12 cellular contexts compared by ENCODE assay signal in genomic region chr11:12433571-12434061, GRCh38. TPM values are rescaled to one million over a fixed set of nuclear protein-coding genes. Genes with fewer than 3 reads are reported as not detected.
DNase-seq lines count a peak whose midpoint lies in the region; ATAC-seq and TF ChIP-seq lines count a peak whose summit lies in the region.
"Had no signal": no experiment of that assay in that cellular context is flagged by ENCODE, and none has a peak within 500 bp of the region (broad histone marks: within the 10 kb centered on the region; RNA-seq: fewer than 3 reads in every experiment).

No MANE protein-coding gene starts in this region.

- TF ChIP-seq POLR2A in upper lobe of left lung (IDR thresholded peaks at IDR 0.05), result no peak

- H3K27ac ChIP-seq in coronary artery (peak overlapping the region; percentile 84 to 93), mucosa of rectum (ENCODE audit: low read depth in 2 of 2, low read length in 2 of 2) (peak overlapping the region; percentile 73 to 74), upper lobe of left lung (peak overlapping the region in 3 of 4 donors; percentile 57 to 70 (median 62))
- H3K27ac ChIP-seq: 22Rv1, neutrophil had no signal

- 61 to 72% methylated on average over 10 of the region's 10 CpGs for WGBS in upper lobe of left lung, 2 donors

- H3K4me1 ChIP-seq in mucosa of rectum (ENCODE audit: control insufficient read depth in 2 of 2, insufficient read depth in 2 of 2, low read length in 2 of 2) (peaks cover 12 to 28% of the 10 kb centered on the region in 2 donors), upper lobe of left lung (peaks cover 23 to 28% (median 24%) of the 10 kb centered on the region in 4 donors)

- H3K27me3 ChIP-seq in mucosa of rectum (ENCODE audit: control insufficient read depth in 2 of 2, insufficient read depth in 2 of 2, low read length in 2 of 2) (no peaks in the 10 kb centered on the region), upper lobe of left lung (no peaks in the 10 kb centered on the region)
- H3K27me3 ChIP-seq: adrenal gland, neutrophil had no signal

- H3K4me3 ChIP-seq in coronary artery (peak overlapping the region; percentile 30), mucosa of rectum (ENCODE audit: low read length in 2 of 2) (no peak overlapping the region), upper lobe of left lung (no peak overlapping the region)
- H3K4me3 ChIP-seq: adrenal gland had no signal

- DNase-seq in NCI-H2171 treated with DMSO at 0.1 percent for 48 hours (lab: John Stamatoyannopoulos, UW) (peak; percentile 63), NCI-H2171 (lab: John Stamatoyannopoulos, UW) (no peak), coronary artery (ENCODE audit: low spot score) (no peak), upper lobe of left lung (no peak), DMS79 (lab: John Stamatoyannopoulos, UW) (no peak)
- no peak for DNase-seq in activated CD4-positive, CD25-positive, alpha-beta regulatory T cell (lab: John Stamatoyannopoulos, UW)
- DNase-seq: activated CD4-positive, alpha-beta memory T cell treated with anti-CD3 and anti-CD28 coated beads, Interleukin-2, amount 10 ng/mL, durations not matched to agents 7 days and 5 days; adrenal gland had no signal

- no peak for TF ChIP-seq CTCF in coronary artery (IDR thresholded peaks at IDR 0.05)
- no peak for TF ChIP-seq CTCF in upper lobe of left lung (IDR thresholded peaks at IDR 0.05)

- no peaks in the 10 kb centered on the region for H3K9me3 ChIP-seq in mucosa of rectum (ENCODE audit: control insufficient read depth in 2 of 2, low read length in 2 of 2)
- no peaks in the 10 kb centered on the region for H3K9me3 ChIP-seq in upper lobe of left lung
- H3K9me3 ChIP-seq: adrenal gland, neutrophil had no signal

- TF ChIP-seq EP300 in upper lobe of left lung (IDR thresholded peaks at IDR 0.05), result no peak

- no peaks in the 10 kb centered on the region for H3K36me3 ChIP-seq in mucosa of rectum (ENCODE audit: control insufficient read depth in 2 of 2, insufficient read depth in 2 of 2, low read length in 2 of 2)
- H3K36me3 ChIP-seq in upper lobe of left lung, result no peaks in the 10 kb centered on the region
- H3K36me3 ChIP-seq: adrenal gland, neutrophil had no signal

- ATAC-seq in upper lobe of left lung (ENCODE audit: low FRiP score in 2 of 2), result no peak
- ATAC-seq in GM21360 (IDR thresholded peaks at IDR 0.05; ENCODE audit: unreplicated experiment), result no peak

- H3K9ac ChIP-seq in mucosa of rectum (ENCODE audit: low read depth in 1 of 2, low read length in 2 of 2), result peak overlapping the region in 1 of 2 donors; percentile 5

RNA-seq across cellular contexts. Expression of gene PARVA, which starts 56.2 kb away (rescaled TPM):
- total RNA-seq in upper lobe of left lung, result 10 to 100 TPM; 36.7 to 73.5 (median 58.0) TPM
